In genomic region chr3:32552013-32552412, GRCh38 we compare ENCODE assay signal across 28 cellular contexts.
"Had no signal": no experiment of that assay in that cellular context is flagged by ENCODE, and none has a peak within 500 bp of the region (broad histone marks: within the 10 kb centered on the region; RNA-seq: fewer than 3 reads in every experiment).

No MANE protein-coding gene starts in this region.

- ATAC-seq: gastrocnemius medialis; left ventricle myocardium superior; naive thymus-derived CD8-positive, alpha-beta T cell; SK-N-SH treated with all-trans-retinoic acid at 6 μM for 48 hours; T-helper 17 cell; upper lobe of right lung had no signal

- H3K4me3 Mint-ChIP-seq: activated naive CD4-positive, alpha-beta T cell treated with anti-CD3 and anti-CD28 coated beads, Interleukin-2, amount 50 U/mL, for 24 hours; activated T-cell treated with anti-CD3 and anti-CD28 coated beads, Interleukin-2, amount 50 U/mL, for 24 hours; naive thymus-derived CD8-positive, alpha-beta T cell; T-helper 17 cell had no signal

- H3K27ac Mint-ChIP-seq: activated naive CD4-positive, alpha-beta T cell treated with anti-CD3 and anti-CD28 coated beads, Interleukin-2, amount 50 U/mL, for 24 hours; activated T-cell treated with anti-CD3 and anti-CD28 coated beads, Interleukin-2, amount 50 U/mL, for 24 hours; T-helper 17 cell had no signal

- H3K27me3 Mint-ChIP-seq: activated naive CD4-positive, alpha-beta T cell treated with anti-CD3 and anti-CD28 coated beads, Interleukin-2, amount 50 U/mL, for 24 hours; activated T-cell treated with anti-CD3 and anti-CD28 coated beads, Interleukin-2, amount 50 U/mL, for 24 hours; naive thymus-derived CD8-positive, alpha-beta T cell; T-helper 17 cell had no signal

- DNase-seq: activated CD4-positive, alpha-beta T cell treated with anti-CD3 and anti-CD28 coated beads, Interleukin-2, amount 50 U/mL, for 4 hours; activated CD8-positive, alpha-beta memory T cell treated with anti-CD3 and anti-CD28 coated beads, Interleukin-2, amount 50 U/mL, for 4 hours; activated gamma-delta T cell treated with Interleukin-2 at 50 U/mL for 16 hours; activated T-cell treated with anti-CD3 and anti-CD28 coated beads, Interleukin-2, amount 50 U/mL, for 24 hours; central memory CD4-positive, alpha-beta T cell; effector CD8-positive, alpha-beta T cell; erythroblast; gastrocnemius medialis; glutamatergic neuron; islet precursor cell; left ventricle myocardium superior; mammary epithelial cell; midbrain; naive thymus-derived CD8-positive, alpha-beta T cell; ovary; retina; sigmoid colon; small intestine; stimulated activated CD4-positive, alpha-beta T cell treated with anti-CD3 and anti-CD28 coated beads, Interleukin-1b, Interleukin-23, amount 100 ng/mL, for 48 hours; stimulated activated CD4-positive, alpha-beta T cell treated with anti-CD3 and anti-CD28 coated beads, Interleukin-4, amount 100 ng/mL, for 4 hours; stimulated activated CD8-positive, alpha-beta memory T cell treated with anti-CD3 and anti-CD28 coated beads, Interleukin-4, amount 100 ng/mL, for 48 hours; stimulated activated naive CD4-positive, alpha-beta T cell; T-helper 17 cell; T1000; tibial artery; upper lobe of right lung had no signal

- H3K9me3 Mint-ChIP-seq: activated naive CD4-positive, alpha-beta T cell treated with anti-CD3 and anti-CD28 coated beads, Interleukin-2, amount 50 U/mL, for 24 hours; activated T-cell treated with anti-CD3 and anti-CD28 coated beads, Interleukin-2, amount 50 U/mL, for 24 hours; naive thymus-derived CD8-positive, alpha-beta T cell had no signal
